In genomic region chr2:190882831-190883582, GRCh38 we compare ENCODE assay signal across 8 cellular contexts. TPM values are rescaled to one million over a fixed set of nuclear protein-coding genes. Genes with fewer than 3 reads are reported as not detected.
DNase-seq lines count a peak whose midpoint lies in the region; ATAC-seq, FAIRE-seq and TF ChIP-seq lines count a peak whose summit lies in the region.

No MANE protein-coding gene starts in this region.

- H3K4me3 Mint-ChIP-seq in CD8-positive, alpha-beta memory T cell: peak overlapping the region; percentile 93 to 96 (median 94)
- peak overlapping the region; percentile 97 to 100 (median 98) for H3K4me3 Mint-ChIP-seq in naive B cell

- H3K27me3 Mint-ChIP-seq in CD8-positive, alpha-beta memory T cell: peaks cover 0 to 6% of the 10 kb centered on the region in 2 donors
- H3K27me3 Mint-ChIP-seq in naive B cell: no peaks in the 10 kb centered on the region

- peaks cover 75% of the 10 kb centered on the region for H3K79me2 ChIP-seq in MM.1S (ENCODE audit: low read length)

- H3K9me3 Mint-ChIP-seq in CD8-positive, alpha-beta memory T cell: no peaks in the 10 kb centered on the region
- H3K9me3 Mint-ChIP-seq in naive B cell: peaks cover 0 to 3% (median 0%) of the 10 kb centered on the region in 7 donors

- peaks cover 0 to 45% (median 7%) of the 10 kb centered on the region in 3 donors for H3K36me3 Mint-ChIP-seq in CD8-positive, alpha-beta memory T cell
- peaks cover 6 to 15% of the 10 kb centered on the region in 2 donors for H3K36me3 Mint-ChIP-seq in naive B cell

- TF ChIP-seq CTCF in MM.1S (IDR thresholded peaks at IDR 0.05; ENCODE audit: low read length): no peak
- TF ChIP-seq CTCF in bronchial epithelial cell (IDR thresholded peaks at IDR 0.05; ENCODE audit: insufficient read depth, low read length, severe bottlenecking): no peak

- peak overlapping the region; percentile 92 for H3K27ac ChIP-seq in CD8-positive, alpha-beta memory T cell (ENCODE audit: low read depth, low read length)
- peak overlapping the region; percentile 99 for H3K27ac ChIP-seq in MM.1S (ENCODE audit: low read length)

- no peak for ATAC-seq in naive B cell (ENCODE audit: low read depth in 2 of 2)

- H3K4me1 ChIP-seq in CD8-positive, alpha-beta memory T cell (ENCODE audit: insufficient read depth, low read length): peaks cover 62% of the 10 kb centered on the region
- H3K4me1 ChIP-seq in MM.1S (ENCODE audit: low read length): peaks cover 25% of the 10 kb centered on the region

- CTCF ChIA-PET in CD8-positive, alpha-beta memory T cell (lab: Charles Lee): interaction anchor here (1.5 to 4.1 kb wide), 3 partner anchors 10 to 32 kb away, joined by 3 to 30 read pairs (median 9); no protein-coding TSS in a partner anchor

- H4K20me1 ChIP-seq in MM.1S (ENCODE audit: insufficient read depth, low read length): peaks cover 37% of the 10 kb centered on the region

- peak overlapping the region; percentile 94 for H3K9ac ChIP-seq in MM.1S (ENCODE audit: low read length)

- POLR2A ChIA-PET in CD8-positive, alpha-beta memory T cell (lab: Charles Lee): interaction anchor here (0.7 to 3.4 kb wide), 4 partner anchors 10 to 476 kb away, joined by 5 to 14 read pairs (median 8); partner anchors contain the start of gene MFSD6

- DNase-seq in CD8-positive, alpha-beta memory T cell: peak in 1 of 5 donors; percentile 25
- DNase-seq in MM.1S (peak; percentile 10), bronchial epithelial cell (ENCODE audit: low read depth) (peak; percentile 35), naive B cell (no peak), Ammon's horn (ENCODE audit: low spot score) (no peak), NCI-H128 (lab: John Stamatoyannopoulos, UW; ENCODE audit: unreplicated experiment) (no peak), ecto neural progenitor cell (ENCODE audit: low spot score) (no peak), AG08396 (ENCODE audit: low spot score) (no peak)

- peak overlapping the region; percentile 95 for H3K4me3 ChIP-seq in CD8-positive, alpha-beta memory T cell (ENCODE audit: low read length)
- H3K4me3 ChIP-seq in MM.1S (ENCODE audit: low read length): peak overlapping the region; percentile 92
- H3K4me3 ChIP-seq in bronchial epithelial cell (ENCODE audit: low read depth, low read length): peak overlapping the region; percentile 89

- H2AFZ ChIP-seq in MM.1S (ENCODE audit: low read length): no peak overlapping the region

- FAIRE-seq in bronchial epithelial cell (lab: Jason Lieb, UNC): no peak

- H3K9me3 ChIP-seq in CD8-positive, alpha-beta memory T cell (ENCODE audit: low read length): no peaks in the 10 kb centered on the region
- H3K9me3 ChIP-seq in MM.1S (replicated peaks; ENCODE audit: insufficient read depth, low read length): no peaks in the 10 kb centered on the region

- no peaks in the 10 kb centered on the region for H3K9me2 ChIP-seq in MM.1S (replicated peaks; ENCODE audit: insufficient read depth, low read length)

- peak overlapping the region; percentile 77 for H3K4me2 ChIP-seq in MM.1S (ENCODE audit: low read depth, low read length)

- peaks cover 21% of the 10 kb centered on the region for H3F3A ChIP-seq in MM.1S (ENCODE audit: insufficient read depth, low read length)

- no peaks in the 10 kb centered on the region for H3K36me3 ChIP-seq in CD8-positive, alpha-beta memory T cell (ENCODE audit: insufficient read depth, low read length)
- H3K36me3 ChIP-seq in MM.1S (replicated peaks; ENCODE audit: insufficient read depth, low read length) (no peaks in the 10 kb centered on the region; the same call in 1 of the 2 replicates), bronchial epithelial cell (ENCODE audit: control insufficient read depth, insufficient read depth, low read length) (no peaks in the 10 kb centered on the region)

- H3K27me3 ChIP-seq in CD8-positive, alpha-beta memory T cell (ENCODE audit: insufficient read depth, low read length, poor library complexity, severe bottlenecking): no peaks in the 10 kb centered on the region
- H3K27me3 ChIP-seq in MM.1S (replicated peaks; ENCODE audit: insufficient read depth, low read length) (no peaks in the 10 kb centered on the region), bronchial epithelial cell (ENCODE audit: control insufficient read depth, insufficient read depth, low read length) (no peaks in the 10 kb centered on the region)

- H3K4me1 Mint-ChIP-seq in CD8-positive, alpha-beta memory T cell: peaks cover 48 to 67% (median 62%) of the 10 kb centered on the region in 3 donors
- peaks cover 32 to 55% (median 38%) of the 10 kb centered on the region in 3 donors for H3K4me1 Mint-ChIP-seq in naive B cell

- peak overlapping the region; percentile 95 to 99 (median 96) for H3K27ac Mint-ChIP-seq in CD8-positive, alpha-beta memory T cell
- peak overlapping the region; percentile 98 to 100 (median 99) for H3K27ac Mint-ChIP-seq in naive B cell

RNA-seq across cellular contexts. Expression of gene GLS, which starts 2.4 kb away (rescaled TPM):
- 100 to 1,000 TPM; 209 to 222 TPM for total RNA-seq in CD8-positive, alpha-beta memory T cell
- 50.9 TPM for polyA plus RNA-seq in CD8-positive, alpha-beta memory T cell
- total RNA-seq in bronchial epithelial cell: 95.9 and 103 TPM in 2 replicates
- 10 to 100 TPM; 15.6 to 48.3 (median 40.0) TPM for polyA plus RNA-seq in naive B cell (ENCODE audit: low read depth in 6 of 6)

Comparison
In these comparisons a context has a peak if more than half of its experiments do, and no peak if none do; other contexts are left out.
1. DNase-seq: peak in MM.1S (single experiment) and bronchial epithelial cell (single experiment); none in naive B cell (single experiment), Ammon's horn (single experiment), NCI-H128 (single experiment), ecto neural progenitor cell (single experiment) and AG08396 (single experiment).
2. Peak in every context shown above with its lines, with median percentiles within 50 percentile points of each other: H3K4me3 ChIP-seq.